In the genomic region with DNA sequence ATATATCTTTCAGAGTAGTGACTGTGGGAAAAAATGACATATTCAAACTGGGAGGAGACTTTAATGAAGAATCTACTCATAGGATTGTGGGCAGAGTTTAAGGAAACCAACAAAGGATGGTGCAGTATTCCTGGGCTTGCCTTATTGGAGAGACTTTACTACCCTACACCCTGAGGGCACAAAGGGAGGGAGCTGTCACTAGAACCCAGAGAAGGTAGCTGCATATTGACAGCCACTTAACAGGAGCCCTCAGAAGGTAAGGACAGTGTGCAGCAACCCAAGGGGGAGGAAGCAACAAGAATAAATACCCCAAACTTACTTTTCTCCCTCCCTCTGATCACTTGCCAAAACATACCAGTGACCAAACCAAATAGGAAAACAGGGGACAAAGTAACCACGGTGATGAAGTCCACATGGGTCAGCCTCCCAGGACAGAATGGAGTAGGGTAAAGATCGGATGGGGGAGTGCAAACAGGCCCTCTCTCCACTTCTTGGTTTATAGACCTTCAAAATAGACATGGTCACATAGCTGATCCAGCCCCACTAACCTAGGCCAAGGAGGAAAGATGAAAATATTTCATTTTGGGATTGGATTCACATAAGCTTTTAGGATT, we compare ENCODE assay signal across 2 cellular contexts.
TF ChIP-seq lines count a peak whose summit lies in the region.

No MANE protein-coding gene starts in this region.

TF ChIP-seq in liver, 16 proteins besides CTCF, POLR2A, EP300 and RAD21 (continued from another document):
- TF ChIP-seq, protein P1, sequence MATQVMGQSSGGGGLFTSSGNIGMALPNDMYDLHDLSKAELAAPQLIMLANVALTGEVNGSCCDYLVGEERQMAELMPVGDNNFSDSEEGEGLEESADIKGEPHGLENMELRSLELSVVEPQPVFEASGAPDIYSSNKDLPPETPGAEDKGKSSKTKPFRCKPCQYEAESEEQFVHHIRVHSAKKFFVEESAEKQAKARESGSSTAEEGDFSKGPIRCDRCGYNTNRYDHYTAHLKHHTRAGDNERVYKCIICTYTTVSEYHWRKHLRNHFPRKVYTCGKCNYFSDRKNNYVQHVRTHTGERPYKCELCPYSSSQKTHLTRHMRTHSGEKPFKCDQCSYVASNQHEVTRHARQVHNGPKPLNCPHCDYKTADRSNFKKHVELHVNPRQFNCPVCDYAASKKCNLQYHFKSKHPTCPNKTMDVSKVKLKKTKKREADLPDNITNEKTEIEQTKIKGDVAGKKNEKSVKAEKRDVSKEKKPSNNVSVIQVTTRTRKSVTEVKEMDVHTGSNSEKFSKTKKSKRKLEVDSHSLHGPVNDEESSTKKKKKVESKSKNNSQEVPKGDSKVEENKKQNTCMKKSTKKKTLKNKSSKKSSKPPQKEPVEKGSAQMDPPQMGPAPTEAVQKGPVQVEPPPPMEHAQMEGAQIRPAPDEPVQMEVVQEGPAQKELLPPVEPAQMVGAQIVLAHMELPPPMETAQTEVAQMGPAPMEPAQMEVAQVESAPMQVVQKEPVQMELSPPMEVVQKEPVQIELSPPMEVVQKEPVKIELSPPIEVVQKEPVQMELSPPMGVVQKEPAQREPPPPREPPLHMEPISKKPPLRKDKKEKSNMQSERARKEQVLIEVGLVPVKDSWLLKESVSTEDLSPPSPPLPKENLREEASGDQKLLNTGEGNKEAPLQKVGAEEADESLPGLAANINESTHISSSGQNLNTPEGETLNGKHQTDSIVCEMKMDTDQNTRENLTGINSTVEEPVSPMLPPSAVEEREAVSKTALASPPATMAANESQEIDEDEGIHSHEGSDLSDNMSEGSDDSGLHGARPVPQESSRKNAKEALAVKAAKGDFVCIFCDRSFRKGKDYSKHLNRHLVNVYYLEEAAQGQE (IDR thresholded peaks at IDR 0.05) = no peak
- TF ChIP-seq NR2F2 (IDR thresholded peaks at IDR 0.05) = no peak
- TF ChIP-seq HNF4G (IDR thresholded peaks at IDR 0.05) = no peak
- TF ChIP-seq RXRA (IDR thresholded peaks at IDR 0.05) = peak; percentile 20 to 65
- TF ChIP-seq GABPA (IDR thresholded peaks at IDR 0.05 in 1 of 2, conservative IDR thresholded peaks at IDR 0.05 in 1 of 2) = no peak
- TF ChIP-seq EGR1 (IDR thresholded peaks at IDR 0.05; ENCODE audit: low read depth in 2 of 2) = no peak
- TF ChIP-seq FOXA1 (IDR thresholded peaks at IDR 0.05) = no peak
- TF ChIP-seq TAF1 (conservative IDR thresholded peaks at IDR 0.05) = no peak
- TF ChIP-seq YY1 (IDR thresholded peaks at IDR 0.05) = peak; percentile 43
- TF ChIP-seq, protein P2, sequence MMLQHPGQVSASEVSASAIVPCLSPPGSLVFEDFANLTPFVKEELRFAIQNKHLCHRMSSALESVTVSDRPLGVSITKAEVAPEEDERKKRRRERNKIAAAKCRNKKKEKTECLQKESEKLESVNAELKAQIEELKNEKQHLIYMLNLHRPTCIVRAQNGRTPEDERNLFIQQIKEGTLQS (IDR thresholded peaks at IDR 0.05) = no peak
- TF ChIP-seq JUND (IDR thresholded peaks at IDR 0.05) = peak in 1 of 2 donors; percentile 24
- no peak for TF ChIP-seq FOXA2 (IDR thresholded peaks at IDR 0.05)
- peak; percentile 46 to 74 for TF ChIP-seq HNF4A (conservative IDR thresholded peaks at IDR 0.05)
- TF ChIP-seq, protein P3, sequence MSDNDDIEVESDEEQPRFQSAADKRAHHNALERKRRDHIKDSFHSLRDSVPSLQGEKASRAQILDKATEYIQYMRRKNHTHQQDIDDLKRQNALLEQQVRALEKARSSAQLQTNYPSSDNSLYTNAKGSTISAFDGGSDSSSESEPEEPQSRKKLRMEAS (IDR thresholded peaks at IDR 0.05) = no peak
TF ChIP-seq in liver: peak in this region for 5.

TF ChIP-seq in HepG2, 621 proteins besides CTCF, POLR2A, EP300 and RAD21 (continued from another document):
- TF ChIP-seq, protein P4, sequence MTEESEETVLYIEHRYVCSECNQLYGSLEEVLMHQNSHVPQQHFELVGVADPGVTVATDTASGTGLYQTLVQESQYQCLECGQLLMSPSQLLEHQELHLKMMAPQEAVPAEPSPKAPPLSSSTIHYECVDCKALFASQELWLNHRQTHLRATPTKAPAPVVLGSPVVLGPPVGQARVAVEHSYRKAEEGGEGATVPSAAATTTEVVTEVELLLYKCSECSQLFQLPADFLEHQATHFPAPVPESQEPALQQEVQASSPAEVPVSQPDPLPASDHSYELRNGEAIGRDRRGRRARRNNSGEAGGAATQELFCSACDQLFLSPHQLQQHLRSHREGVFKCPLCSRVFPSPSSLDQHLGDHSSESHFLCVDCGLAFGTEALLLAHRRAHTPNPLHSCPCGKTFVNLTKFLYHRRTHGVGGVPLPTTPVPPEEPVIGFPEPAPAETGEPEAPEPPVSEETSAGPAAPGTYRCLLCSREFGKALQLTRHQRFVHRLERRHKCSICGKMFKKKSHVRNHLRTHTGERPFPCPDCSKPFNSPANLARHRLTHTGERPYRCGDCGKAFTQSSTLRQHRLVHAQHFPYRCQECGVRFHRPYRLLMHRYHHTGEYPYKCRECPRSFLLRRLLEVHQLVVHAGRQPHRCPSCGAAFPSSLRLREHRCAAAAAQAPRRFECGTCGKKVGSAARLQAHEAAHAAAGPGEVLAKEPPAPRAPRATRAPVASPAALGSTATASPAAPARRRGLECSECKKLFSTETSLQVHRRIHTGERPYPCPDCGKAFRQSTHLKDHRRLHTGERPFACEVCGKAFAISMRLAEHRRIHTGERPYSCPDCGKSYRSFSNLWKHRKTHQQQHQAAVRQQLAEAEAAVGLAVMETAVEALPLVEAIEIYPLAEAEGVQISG (CRISPR knock-in tag; IDR thresholded peaks at IDR 0.05) = no peak
- no peak for TF ChIP-seq FOXK2 (IDR thresholded peaks at IDR 0.05)
